In genomic region chr5:168931638-168932345, GRCh38 we compare ENCODE assay signal across 13 cellular contexts.
DNase-seq lines count a peak whose midpoint lies in the region; ATAC-seq, FAIRE-seq and TF ChIP-seq lines count a peak whose summit lies in the region.
"Had no signal": no experiment of that assay in that cellular context is flagged by ENCODE, and none has a peak within 500 bp of the region (broad histone marks: within the 10 kb centered on the region; RNA-seq: fewer than 3 reads in every experiment).

No MANE protein-coding gene starts in this region.

- no peak overlapping the region for H3K27ac Mint-ChIP-seq in activated CD8-positive, alpha-beta T cell treated with anti-CD3 and anti-CD28 coated beads for 36 hours
- H3K27ac Mint-ChIP-seq in activated CD8-positive, alpha-beta T cell treated with anti-CD3 and anti-CD28 coated beads, Interleukin-2, amount 10 ng/mL, durations not matched to agents 7 days and 5 days, result no peak overlapping the region
- H3K27ac Mint-ChIP-seq: activated naive CD4-positive, alpha-beta T cell treated with anti-CD3 and anti-CD28 coated beads, Interleukin-2, amount 50 U/mL, for 24 hours had no signal

- intact Hi-C loops in activated CD8-positive, alpha-beta T cell treated with anti-CD3 and anti-CD28 coated beads for 36 hours (cut with micrococcal nuclease), result no loop called here
- intact Hi-C loops in kidney (cut with DNase I), result no loop called here

- H3K27me3 ChIP-seq in Loucy (ENCODE audit: insufficient read depth, low read length, poor library complexity, severe bottlenecking), result no peaks in the 10 kb centered on the region

- no peaks in the 10 kb centered on the region for H4K20me1 ChIP-seq in Loucy (ENCODE audit: insufficient read depth, low read length, poor library complexity, severe bottlenecking)

- H3K9me3 ChIP-seq in Loucy (ENCODE audit: insufficient read depth, low read depth, low read length) (no peaks in the 10 kb centered on the region), kidney (ENCODE audit: control insufficient read depth in 1 of 2, low read length in 2 of 2) (no peaks in the 10 kb centered on the region)

- H3K27ac ChIP-seq in kidney (ENCODE audit: low read depth in 2 of 2, low read length in 2 of 2), result no peak overlapping the region
- H3K27ac ChIP-seq: VCaP had no signal

- FAIRE-seq in kidney (lab: Jason Lieb, UNC), result no peak
- FAIRE-seq: A204.1, GM12892 had no signal

- H3K27me3 Mint-ChIP-seq in activated CD8-positive, alpha-beta T cell treated with anti-CD3 and anti-CD28 coated beads for 36 hours, result peaks cover 10% of the 10 kb centered on the region
- H3K27me3 Mint-ChIP-seq in activated CD8-positive, alpha-beta T cell treated with anti-CD3 and anti-CD28 coated beads, Interleukin-2, amount 10 ng/mL, durations not matched to agents 7 days and 5 days (ENCODE audit: low read depth), result peaks cover 5% of the 10 kb centered on the region

- no peaks in the 10 kb centered on the region for H3K79me2 ChIP-seq in Loucy (ENCODE audit: insufficient read depth, low read length)

- no peaks in the 10 kb centered on the region for H3K9me3 Mint-ChIP-seq in activated CD8-positive, alpha-beta T cell treated with anti-CD3 and anti-CD28 coated beads for 36 hours
- H3K9me3 Mint-ChIP-seq in activated CD8-positive, alpha-beta T cell treated with anti-CD3 and anti-CD28 coated beads, Interleukin-2, amount 10 ng/mL, durations not matched to agents 7 days and 5 days (ENCODE audit: insufficient read depth), result no peaks in the 10 kb centered on the region
- H3K9me3 Mint-ChIP-seq: activated naive CD4-positive, alpha-beta T cell treated with anti-CD3 and anti-CD28 coated beads, Interleukin-2, amount 50 U/mL, for 24 hours had no signal

- ATAC-seq in activated CD8-positive, alpha-beta T cell treated with anti-CD3 and anti-CD28 coated beads for 36 hours, result peak; percentile 83
- no peak for ATAC-seq in activated CD8-positive, alpha-beta T cell treated with anti-CD3 and anti-CD28 coated beads, Interleukin-2, amount 10 ng/mL, durations not matched to agents 7 days and 5 days
- no peak for ATAC-seq in HG03521 (IDR thresholded peaks at IDR 0.05; ENCODE audit: unreplicated experiment)

- H3K4me2 ChIP-seq in Loucy (ENCODE audit: low read depth, low read length, poor library complexity, severe bottlenecking), result peak overlapping the region; percentile 46

- no peaks in the 10 kb centered on the region for H3F3A ChIP-seq in Loucy (ENCODE audit: low read depth)

- no peak overlapping the region for H2AFZ ChIP-seq in Loucy (ENCODE audit: low read length)

- H3K36me3 Mint-ChIP-seq in activated CD8-positive, alpha-beta T cell treated with anti-CD3 and anti-CD28 coated beads for 36 hours (ENCODE audit: low read depth), result no peaks in the 10 kb centered on the region
- no peaks in the 10 kb centered on the region for H3K36me3 Mint-ChIP-seq in activated CD8-positive, alpha-beta T cell treated with anti-CD3 and anti-CD28 coated beads, Interleukin-2, amount 10 ng/mL, durations not matched to agents 7 days and 5 days (ENCODE audit: low read depth)
- H3K36me3 Mint-ChIP-seq: activated naive CD4-positive, alpha-beta T cell treated with anti-CD3 and anti-CD28 coated beads, Interleukin-2, amount 50 U/mL, for 24 hours had no signal

- DNase-seq in activated CD8-positive, alpha-beta T cell treated with anti-CD3 and anti-CD28 coated beads for 36 hours, result no peak
- DNase-seq in activated CD8-positive, alpha-beta T cell treated with anti-CD3 and anti-CD28 coated beads, Interleukin-2, amount 10 ng/mL, durations not matched to agents 7 days and 5 days, result no peak
- DNase-seq in fibroblast of peridontal ligament (ENCODE audit: extremely low read depth), result peak; percentile 45
- DNase-seq in superior temporal gyrus (ENCODE audit: extremely low spot score), result peak; percentile 28
- no peak for DNase-seq in kidney
- no peak for DNase-seq in activated CD8-positive, alpha-beta memory T cell treated with anti-CD3 and anti-CD28 coated beads, Interleukin-2, amount 50 U/mL, for 48 hours
- DNase-seq: KBM-7 had no signal

- TF ChIP-seq CTCF in activated CD8-positive, alpha-beta T cell treated with anti-CD3 and anti-CD28 coated beads for 36 hours (IDR thresholded peaks at IDR 0.05), result no peak
- TF ChIP-seq CTCF in Loucy (conservative IDR thresholded peaks at IDR 0.05; ENCODE audit: low read length) (no peak), kidney (IDR thresholded peaks at IDR 0.05; ENCODE audit: borderline replicate concordance, extremely low read depth, insufficient read depth) (no peak)

- H3K4me3 ChIP-seq in Loucy (ENCODE audit: low read length, poor library complexity, severe bottlenecking) (no peak overlapping the region), kidney (ENCODE audit: low read length in 2 of 2) (no peak overlapping the region)

- H3K9me2 ChIP-seq in Loucy (replicated peaks; ENCODE audit: low read depth, low read length), result no peaks in the 10 kb centered on the region

- peak overlapping the region; percentile 36 for H3K9ac ChIP-seq in Loucy (ENCODE audit: low read depth, low read length, poor library complexity, severe bottlenecking)
- no peak overlapping the region for H3K9ac ChIP-seq in kidney (ENCODE audit: low read length in 2 of 2)

- CTCF ChIA-PET in activated CD8-positive, alpha-beta T cell treated with anti-CD3 and anti-CD28 coated beads for 36 hours (lab: Charles Lee), result no interaction called here
- CTCF ChIA-PET in activated CD8-positive, alpha-beta T cell treated with anti-CD3 and anti-CD28 coated beads, Interleukin-2, amount 10 ng/mL, durations not matched to agents 7 days and 5 days (lab: Charles Lee), result no interaction called here

- no peak overlapping the region for H3K4me3 Mint-ChIP-seq in activated CD8-positive, alpha-beta T cell treated with anti-CD3 and anti-CD28 coated beads for 36 hours
- H3K4me3 Mint-ChIP-seq in activated CD8-positive, alpha-beta T cell treated with anti-CD3 and anti-CD28 coated beads, Interleukin-2, amount 10 ng/mL, durations not matched to agents 7 days and 5 days, result no peak overlapping the region
- H3K4me3 Mint-ChIP-seq: activated naive CD4-positive, alpha-beta T cell treated with anti-CD3 and anti-CD28 coated beads, Interleukin-2, amount 50 U/mL, for 24 hours had no signal

- POLR2A ChIA-PET in activated CD8-positive, alpha-beta T cell treated with anti-CD3 and anti-CD28 coated beads for 36 hours (lab: Charles Lee), result no interaction called here
- POLR2A ChIA-PET in activated CD8-positive, alpha-beta T cell treated with anti-CD3 and anti-CD28 coated beads, Interleukin-2, amount 10 ng/mL, durations not matched to agents 7 days and 5 days (lab: Charles Lee), result no interaction called here

- H3K36me3 ChIP-seq in Loucy (ENCODE audit: insufficient read depth, low read length) (no peaks in the 10 kb centered on the region), kidney (ENCODE audit: control insufficient read depth in 1 of 2, insufficient read depth in 2 of 2, low read length in 2 of 2) (no peaks in the 10 kb centered on the region)

- H3K4me1 ChIP-seq in Loucy (ENCODE audit: insufficient read depth, low read length, poor library complexity, severe bottlenecking) (peaks cover 35% of the 10 kb centered on the region), kidney (ENCODE audit: control insufficient read depth in 1 of 2, insufficient read depth in 1 of 2, low read depth in 1 of 2, low read length in 2 of 2) (no peaks in the 10 kb centered on the region)

- no peaks in the 10 kb centered on the region for H3K4me1 Mint-ChIP-seq in activated CD8-positive, alpha-beta T cell treated with anti-CD3 and anti-CD28 coated beads for 36 hours (ENCODE audit: low read depth)
- H3K4me1 Mint-ChIP-seq in activated CD8-positive, alpha-beta T cell treated with anti-CD3 and anti-CD28 coated beads, Interleukin-2, amount 10 ng/mL, durations not matched to agents 7 days and 5 days (ENCODE audit: low read depth), result no peaks in the 10 kb centered on the region
- H3K4me1 Mint-ChIP-seq: activated naive CD4-positive, alpha-beta T cell treated with anti-CD3 and anti-CD28 coated beads, Interleukin-2, amount 50 U/mL, for 24 hours had no signal

Comparison
In these comparisons a context has a peak if more than half of its experiments do, and no peak if none do; other contexts are left out.
1. DNase-seq: peak in fibroblast of peridontal ligament (single experiment) and superior temporal gyrus (single experiment); none in activated CD8-positive, alpha-beta T cell treated with anti-CD3 and anti-CD28 coated beads for 36 hours (single experiment), activated CD8-positive, alpha-beta T cell treated with anti-CD3 and anti-CD28 coated beads, Interleukin-2, amount 10 ng/mL, durations not matched to agents 7 days and 5 days (single experiment), kidney (single experiment) and activated CD8-positive, alpha-beta memory T cell treated with anti-CD3 and anti-CD28 coated beads, Interleukin-2, amount 50 U/mL, for 48 hours (single experiment).